ENCODE assay signal across 29 cellular contexts in genomic region chr12:109860961-109861360, GRCh38. TPM values are rescaled to one million over a fixed set of nuclear protein-coding genes. Genes with fewer than 3 reads are reported as not detected.
"Had no signal": no experiment of that assay in that cellular context is flagged by ENCODE, and none has a peak within 500 bp of the region (broad histone marks: within the 10 kb centered on the region; RNA-seq: fewer than 3 reads in every experiment).

No MANE protein-coding gene starts in this region.

- H3K9me3 ChIP-seq: gastroesophageal sphincter, left ventricle myocardium inferior, neutrophil had no signal

- H3K27ac ChIP-seq: brain microvascular endothelial cell, gastroesophageal sphincter, left ventricle myocardium inferior, neutrophil had no signal

- FAIRE-seq: astrocyte, colon, keratinocyte, urothelium cell line had no signal

- DNase-seq: activated CD4-positive, alpha-beta memory T cell treated with anti-CD3 and anti-CD28 coated beads for 36 hours; activated CD4-positive, alpha-beta T cell treated with anti-CD3 and anti-CD28 coated beads, Interleukin-2, amount 10 ng/mL, durations not matched to agents 24 days and 14 days; activated CD4-positive, CD25-positive, alpha-beta regulatory T cell treated with anti-CD3 and anti-CD28 coated beads, Interleukin-2, amount 50 U/mL, for 72 hours; activated CD8-positive, alpha-beta memory T cell treated with anti-CD3 and anti-CD28 coated beads, Interleukin-2, amount 50 U/mL, for 4 hours; activated gamma-delta T cell; activated naive CD4-positive, alpha-beta T cell treated with anti-CD3 and anti-CD28 coated beads, Interleukin-2, amount 10 ng/mL, durations not matched to agents 7 days and 5 days; activated naive CD8-positive, alpha-beta T cell treated with anti-CD3 and anti-CD28 coated beads, Interleukin-2, amount 10 ng/mL, durations not matched to agents 7 days and 5 days; activated T-cell treated with anti-CD3 and anti-CD28 coated beads, Interleukin-2, amount 50 U/mL, for 1 hour; brain microvascular endothelial cell; effector memory CD4-positive, alpha-beta T cell; hippocampal formation; left ventricle myocardium inferior; mesendoderm; stimulated activated CD4-positive, alpha-beta T cell treated with anti-CD3 and anti-CD28 coated beads, Interleukin-4, amount 100 ng/mL, for 24 hours; stimulated activated naive CD8-positive, alpha-beta T cell treated with anti-CD3 and anti-CD28 coated beads, Interleukin-15, amount 100 ng/mL, for 72 hours; T-helper 2 cell; trophoblast cell had no signal

- ATAC-seq: gastroesophageal sphincter; sciatic nerve; stimulated activated memory B cell treated with anti-CD40 and anti-IgM and Interleukin-4, amounts not matched to agents 10 μg/mL and 1 μg/mL and 100 μg/mL, for 72 hours; stimulated activated naive CD8-positive, alpha-beta T cell treated with anti-CD3 and anti-CD28 coated beads, Interleukin-15, amount 100 ng/mL, for 72 hours had no signal

- H3K27me3 ChIP-seq: brain microvascular endothelial cell, gastroesophageal sphincter, neutrophil had no signal

- H3K4me3 ChIP-seq: gastroesophageal sphincter, left ventricle myocardium inferior, lung, skin epidermis had no signal

RNA-seq across cellular contexts. Expression of gene TRPV4, which starts 27.8 kb away (rescaled TPM):
- total RNA-seq: activated CD4-positive, alpha-beta memory T cell treated with anti-CD3 and anti-CD28 coated beads for 36 hours; activated CD4-positive, alpha-beta T cell treated with anti-CD3 and anti-CD28 coated beads, Interleukin-2, amount 10 ng/mL, durations not matched to agents 24 days and 14 days; activated CD8-positive, alpha-beta memory T cell treated with anti-CD3 and anti-CD28 coated beads for 36 hours; activated naive CD8-positive, alpha-beta T cell treated with anti-CD3 and anti-CD28 coated beads, Interleukin-2, amount 10 ng/mL, durations not matched to agents 7 days and 5 days; activated T-helper 1 cell treated with anti-CD3 and anti-CD28 coated beads, Interleukin-12 subunit alpha, Interleukin-12 subunit beta, Interleukin-2, Interleukin-4 antibody, amounts not matched to agents 30 ng/mL and 10 ng/mL and 1 ng/mL, durations not matched to agents 14 hours and 24 hours and 36 hours had no signal
